ENCODE assay signal across 7 cellular contexts in the genomic region with DNA sequence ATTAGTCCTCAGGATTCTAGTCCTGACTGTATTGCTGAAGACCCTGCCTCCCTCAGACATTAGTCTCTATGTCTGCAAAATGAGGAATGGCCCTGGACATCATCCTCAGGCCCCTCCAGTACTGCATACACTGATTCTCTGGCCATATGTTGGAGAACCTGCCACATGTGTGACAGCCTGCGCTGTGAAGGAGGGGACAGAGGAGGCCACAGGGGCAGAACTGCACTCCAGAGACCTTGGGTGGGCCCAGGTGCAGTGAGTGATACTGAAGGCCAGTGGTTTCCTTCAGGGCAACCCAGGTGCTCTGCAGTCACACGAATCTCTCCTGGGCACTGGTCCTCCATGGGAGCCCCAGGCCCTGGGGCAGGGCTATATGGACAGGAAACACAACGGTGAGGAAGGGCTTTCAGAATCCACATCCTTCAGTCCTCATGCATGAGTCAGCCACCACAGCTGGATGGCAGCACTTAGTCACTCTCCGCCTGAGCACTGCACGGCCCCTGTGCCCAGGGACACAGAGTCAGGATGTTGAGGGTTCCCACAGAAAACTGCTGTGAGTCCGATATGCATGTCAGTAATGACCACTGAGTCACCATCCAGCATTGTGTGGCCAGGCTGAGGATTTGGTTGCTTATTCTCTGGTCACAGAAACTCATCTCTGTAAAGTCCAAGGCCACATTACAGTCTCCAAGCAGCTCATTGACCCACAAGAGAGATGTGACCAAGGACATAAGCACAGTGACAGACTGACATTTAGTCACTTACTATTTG. TPM values are rescaled to one million over a fixed set of nuclear protein-coding genes. Genes with fewer than 3 reads are reported as not detected.
DNase-seq lines count a peak whose midpoint lies in the region; ATAC-seq, FAIRE-seq and TF ChIP-seq lines count a peak whose summit lies in the region.

No MANE protein-coding gene starts in this region.

- peak; percentile 72 for DNase-seq in UCSD-AML1 (lab: John Stamatoyannopoulos, UW; ENCODE audit: unreplicated experiment)
- peak; percentile 70 for DNase-seq in glomerular endothelial cell (ENCODE audit: extremely low read depth, low read depth, low spot score)
- DNase-seq in stimulated activated naive CD8-positive, alpha-beta T cell treated with anti-CD3 and anti-CD28 coated beads, Interleukin-15, Interleukin-2, amounts not matched to agents 100 U/mL and 50 U/mL, for 24 hours, result peak; percentile 64
- DNase-seq in cortex of kidney (lab: John Stamatoyannopoulos, UW), result no peak
- DNase-seq in D721Med (ENCODE audit: insufficient read length, low spot score), result no peak

- peak; percentile 81 for ATAC-seq in GM18520 (IDR thresholded peaks at IDR 0.05; ENCODE audit: unreplicated experiment)
- ATAC-seq in HG03097 (IDR thresholded peaks at IDR 0.05; ENCODE audit: low FRiP score, unreplicated experiment), result peak; percentile 66
- ATAC-seq in stimulated activated naive CD8-positive, alpha-beta T cell treated with anti-CD3 and anti-CD28 coated beads, Interleukin-15, Interleukin-2, amounts not matched to agents 100 U/mL and 50 U/mL, for 24 hours, result peak; percentile 97

- no peak for FAIRE-seq in D721Med (lab: Jason Lieb, UNC)

- TF ChIP-seq CTCF in D721Med (IDR thresholded peaks at IDR 0.05; ENCODE audit: insufficient read depth, missing control alignments), result no peak

RNA-seq across cellular contexts. Expression of a gene that starts 39.7 kb away (rescaled TPM):
- total RNA-seq in glomerular endothelial cell, result 35.1 and 37.1 TPM in 2 replicates

Comparison
In these comparisons a context has a peak if more than half of its experiments do, and no peak if none do; other contexts are left out.
1. DNase-seq: peak in UCSD-AML1 (single experiment), glomerular endothelial cell (single experiment) and stimulated activated naive CD8-positive, alpha-beta T cell treated with anti-CD3 and anti-CD28 coated beads, Interleukin-15, Interleukin-2, amounts not matched to agents 100 U/mL and 50 U/mL, for 24 hours (single experiment); none in cortex of kidney (single experiment) and D721Med (single experiment).
2. Peak in every context shown above with its lines, with median percentiles within 50 percentile points of each other: ATAC-seq.